In genomic region chr5:138575194-138576015, GRCh38 we compare ENCODE assay signal across 8 cellular contexts.
A peak's percentile ranks its signal among the peaks of the same experiment; 100 is the strongest.
DNase-seq lines count a peak whose midpoint lies in the region; ATAC-seq and TF ChIP-seq lines count a peak whose summit lies in the region.

HSPA9 (minus strand) TSS chr5:138575401; CDS start chr5:138575318, 83 bp downstream.

- ATAC-seq in GM19035 (IDR thresholded peaks at IDR 0.05; ENCODE audit: unreplicated experiment) (peak; percentile 81), HG03354 (IDR thresholded peaks at IDR 0.05; ENCODE audit: poor library complexity, severe bottlenecking, unreplicated experiment) (peak; percentile 87)
- ATAC-seq in activated CD4-positive, CD25-positive, alpha-beta regulatory T cell treated with anti-CD3 and anti-CD28 coated beads, Interleukin-2, amount 50 U/mL, for 24 hours = peak; percentile 83 to 85

- no peak for TF ChIP-seq CTCF in AG09319 (IDR thresholded peaks at IDR 0.05; ENCODE audit: low read depth, low read length)

- peak; percentile 99 for DNase-seq in AG09319 (ENCODE audit: extremely low read depth, low read depth)
- DNase-seq in NCI-H446 treated with DMSO at 0.1 percent for 48 hours (lab: John Stamatoyannopoulos, UW) = peak; percentile 99
- peak; percentile 99 for DNase-seq in cerebellar cortex (ENCODE audit: low spot score)
- peak; percentile 100 for DNase-seq in iris pigment epithelial cell (ENCODE audit: low read depth)
- peak; percentile 95 for DNase-seq in stimulated activated CD4-positive, alpha-beta T cell treated with anti-CD3 and anti-CD28 coated beads, Interleukin-12 subunit alpha, Interleukin-12 subunit beta, amount 100 ng/mL, for 24 hours (ENCODE audit: low read depth in 2 of 2)

Comparison
In these comparisons a context has a peak if more than half of its experiments do, and no peak if none do; other contexts are left out.
1. Peak in every context shown above with its lines: DNase-seq and ATAC-seq.